In genomic region chr2:55843992-55844345, GRCh38 we compare ENCODE assay signal across 1 cellular context.
TF ChIP-seq lines count a peak whose summit lies in the region.

No MANE protein-coding gene starts in this region.

TF ChIP-seq in IMR-90, 13 proteins besides CTCF, POLR2A, EP300 and RAD21 (continued from another document):
- TF ChIP-seq RFX5 (IDR thresholded peaks at IDR 0.05; ENCODE audit: low read depth, low read length) (no peak), BHLHE40 (IDR thresholded peaks at IDR 0.05; ENCODE audit: low read depth, low read length) (no peak), NFE2L2 (IDR thresholded peaks at IDR 0.05; ENCODE audit: low read depth, low read length) (no peak), FOS (IDR thresholded peaks at IDR 0.05; ENCODE audit: low read depth, low read length) (no peak), MAZ (IDR thresholded peaks at IDR 0.05; ENCODE audit: borderline replicate concordance, low read depth, low read length) (no peak), MXI1 (IDR thresholded peaks at IDR 0.05; ENCODE audit: borderline replicate concordance, low read depth, low read length) (no peak), CEBPB (IDR thresholded peaks at IDR 0.05; ENCODE audit: low read depth, low read length) (no peak), MAFK (IDR thresholded peaks at IDR 0.05; ENCODE audit: low read depth, low read length) (no peak)
- TF ChIP-seq, protein P1, sequence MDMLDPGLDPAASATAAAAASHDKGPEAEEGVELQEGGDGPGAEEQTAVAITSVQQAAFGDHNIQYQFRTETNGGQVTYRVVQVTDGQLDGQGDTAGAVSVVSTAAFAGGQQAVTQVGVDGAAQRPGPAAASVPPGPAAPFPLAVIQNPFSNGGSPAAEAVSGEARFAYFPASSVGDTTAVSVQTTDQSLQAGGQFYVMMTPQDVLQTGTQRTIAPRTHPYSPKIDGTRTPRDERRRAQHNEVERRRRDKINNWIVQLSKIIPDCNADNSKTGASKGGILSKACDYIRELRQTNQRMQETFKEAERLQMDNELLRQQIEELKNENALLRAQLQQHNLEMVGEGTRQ (IDR thresholded peaks at IDR 0.05; ENCODE audit: low read depth, low read length): no peak
